Comparison of ENCODE assay signal across 11 cellular contexts in genomic region chr2:181164699-181165098, GRCh38.
DNase-seq lines count a peak whose midpoint lies in the region; ATAC-seq, FAIRE-seq and TF ChIP-seq lines count a peak whose summit lies in the region.
"Had no signal": no experiment of that assay in that cellular context is flagged by ENCODE, and none has a peak within 500 bp of the region (broad histone marks: within the 10 kb centered on the region; RNA-seq: fewer than 3 reads in every experiment).

No MANE protein-coding gene starts in this region.

- peak; percentile 92 for FAIRE-seq in GM19239 (lab: Jason Lieb, UNC)
- FAIRE-seq: astrocyte had no signal

- H3K4me3 Mint-ChIP-seq in activated CD8-positive, alpha-beta T cell treated with anti-CD3 and anti-CD28 coated beads, Interleukin-2, amount 10 ng/mL, durations not matched to agents 7 days and 5 days = peak overlapping the region; percentile 27

- H3K27ac ChIP-seq in RWPE1 = no peak overlapping the region
- H3K27ac ChIP-seq: foreskin keratinocyte had no signal

- ATAC-seq in HG03103 (IDR thresholded peaks at IDR 0.05; ENCODE audit: low read depth, unreplicated experiment) (peak; percentile 62), SK-N-SH treated with all-trans-retinoic acid at 6 μM for 48 hours (no peak)
- no peak for ATAC-seq in activated CD8-positive, alpha-beta T cell treated with anti-CD3 and anti-CD28 coated beads, Interleukin-2, amount 10 ng/mL, durations not matched to agents 7 days and 5 days
- ATAC-seq: foreskin keratinocyte had no signal

- POLR2A ChIA-PET in activated CD8-positive, alpha-beta T cell treated with anti-CD3 and anti-CD28 coated beads, Interleukin-2, amount 10 ng/mL, durations not matched to agents 7 days and 5 days (lab: Charles Lee) = interaction anchor here (0.6 to 3.1 kb wide), 6 partner anchors 19 to 293 kb away, joined by 3 to 11 read pairs (median 4); partner anchors contain the start of gene ITGA4
- POLR2A ChIA-PET in RWPE1 (lab: Yijun Ruan, JAX; ENCODE audit: low non-redundant PET) = no interaction called here

- peaks cover 48% of the 10 kb centered on the region for H3K36me3 Mint-ChIP-seq in activated CD8-positive, alpha-beta T cell treated with anti-CD3 and anti-CD28 coated beads, Interleukin-2, amount 10 ng/mL, durations not matched to agents 7 days and 5 days (ENCODE audit: low read depth)

- TF ChIP-seq CTCF in GM10266 (IDR thresholded peaks at IDR 0.05; ENCODE audit: control insufficient read depth, insufficient read depth, low read depth, missing control alignments) (no peak), RWPE1 (conservative IDR thresholded peaks at IDR 0.05; ENCODE audit: low read depth) (no peak)

- H3K4me1 Mint-ChIP-seq in activated CD8-positive, alpha-beta T cell treated with anti-CD3 and anti-CD28 coated beads, Interleukin-2, amount 10 ng/mL, durations not matched to agents 7 days and 5 days (ENCODE audit: low read depth) = peaks cover 42% of the 10 kb centered on the region

- H3K27ac Mint-ChIP-seq in activated CD8-positive, alpha-beta T cell treated with anti-CD3 and anti-CD28 coated beads, Interleukin-2, amount 10 ng/mL, durations not matched to agents 7 days and 5 days = peak overlapping the region; percentile 93

- peaks cover 22% of the 10 kb centered on the region for H3K9me3 Mint-ChIP-seq in activated CD8-positive, alpha-beta T cell treated with anti-CD3 and anti-CD28 coated beads, Interleukin-2, amount 10 ng/mL, durations not matched to agents 7 days and 5 days (ENCODE audit: insufficient read depth)

- CTCF ChIA-PET in activated CD8-positive, alpha-beta T cell treated with anti-CD3 and anti-CD28 coated beads, Interleukin-2, amount 10 ng/mL, durations not matched to agents 7 days and 5 days (lab: Charles Lee) = interaction anchor here (1.1 to 3.3 kb wide), 7 partner anchors 12 to 302 kb away, joined by 3 to 18 read pairs (median 3); partner anchors contain the start of gene ITGA4
- CTCF ChIA-PET in RWPE1 (lab: Yijun Ruan, JAX) = no interaction called here

- DNase-seq in GM10266 (ENCODE audit: extremely low spot score) (peak; percentile 28), GM19239 (ENCODE audit: insufficient read length, low spot score) (no peak), RWPE1 (ENCODE audit: low spot score) (no peak), UCSD-AML1 (lab: John Stamatoyannopoulos, UW; ENCODE audit: unreplicated experiment) (no peak), NCI-H1105 treated with DMSO at 0.1 percent for 48 hours (lab: John Stamatoyannopoulos, UW) (no peak)
- DNase-seq in activated CD8-positive, alpha-beta T cell treated with anti-CD3 and anti-CD28 coated beads, Interleukin-2, amount 10 ng/mL, durations not matched to agents 7 days and 5 days = no peak
- DNase-seq: foreskin keratinocyte, NCI-H2029 treated with DMSO at 0.1 percent for 48 hours had no signal

- no peaks in the 10 kb centered on the region for H3K27me3 Mint-ChIP-seq in activated CD8-positive, alpha-beta T cell treated with anti-CD3 and anti-CD28 coated beads, Interleukin-2, amount 10 ng/mL, durations not matched to agents 7 days and 5 days (ENCODE audit: low read depth)

TF ChIP-seq in SK-N-SH treated with all-trans-retinoic acid at 6 μM for 48 hours, 23 proteins besides CTCF, POLR2A, EP300 and RAD21:
- TF ChIP-seq PATZ1 (CRISPR knock-in tag; IDR thresholded peaks at IDR 0.05; ENCODE audit: borderline replicate concordance) (no peak), POU6F1 (CRISPR knock-in tag; IDR thresholded peaks at IDR 0.05; ENCODE audit: borderline replicate concordance, low read depth) (no peak), ZNF8 (CRISPR knock-in tag; IDR thresholded peaks at IDR 0.05) (no peak), ZNF565 (CRISPR knock-in tag; conservative IDR thresholded peaks at IDR 0.05; ENCODE audit: low read depth) (no peak), ZFP3 (CRISPR knock-in tag; IDR thresholded peaks at IDR 0.05) (no peak), ESRRG (CRISPR knock-in tag; IDR thresholded peaks at IDR 0.05) (no peak), ISL1 (CRISPR knock-in tag; IDR thresholded peaks at IDR 0.05) (no peak), OSR1 (CRISPR knock-in tag; IDR thresholded peaks at IDR 0.05) (no peak), TSHZ2 (CRISPR knock-in tag; IDR thresholded peaks at IDR 0.05) (no peak), TCF4 (CRISPR knock-in tag; IDR thresholded peaks at IDR 0.05; ENCODE audit: borderline replicate concordance) (no peak), ZFP30 (CRISPR knock-in tag; IDR thresholded peaks at IDR 0.05) (no peak), ZNF70 (CRISPR knock-in tag; IDR thresholded peaks at IDR 0.05) (no peak), SNAI2 (CRISPR knock-in tag; IDR thresholded peaks at IDR 0.05) (no peak), GLIS3 (CRISPR knock-in tag; IDR thresholded peaks at IDR 0.05) (no peak), CREB5 (CRISPR knock-in tag; IDR thresholded peaks at IDR 0.05; ENCODE audit: low read depth) (no peak)
TF ChIP-seq in SK-N-SH treated with all-trans-retinoic acid at 6 μM for 48 hours: peak in this region for 0.
